In the genomic region with DNA sequence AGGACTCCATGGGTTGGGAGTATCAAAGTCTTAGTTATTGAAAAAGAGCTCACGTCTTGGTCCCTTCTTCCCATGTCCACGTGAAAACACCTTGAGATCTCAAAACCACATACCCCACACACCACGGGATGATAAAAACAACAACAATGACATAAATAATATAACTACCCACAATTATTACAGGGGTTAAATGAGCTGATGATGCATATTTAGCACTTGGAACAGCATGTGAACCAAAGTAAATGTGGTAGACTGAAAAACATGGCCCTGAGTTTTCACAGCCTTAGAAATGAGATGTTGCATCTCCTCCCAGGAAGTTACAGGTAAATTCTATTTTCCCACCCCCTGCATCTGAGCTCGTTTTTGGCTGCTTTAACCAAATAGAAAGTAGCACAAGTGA, we compare ENCODE assay signal across 24 cellular contexts.
DNase-seq lines count a peak whose midpoint lies in the region; ATAC-seq, FAIRE-seq and TF ChIP-seq lines count a peak whose summit lies in the region.
"Had no signal": no experiment of that assay in that cellular context is flagged by ENCODE, and none has a peak within 500 bp of the region (broad histone marks: within the 10 kb centered on the region; RNA-seq: fewer than 3 reads in every experiment).

No MANE protein-coding gene starts in this region.

- TF ChIP-seq POLR2A in HepG2 (IDR thresholded peaks at IDR 0.05; ENCODE audit: insufficient read depth in 1 of 2, low read depth in 2 of 2, low read length in 2 of 2) (no peak), right lobe of liver (IDR thresholded peaks at IDR 0.05) (no peak), IMR-90 (IDR thresholded peaks at IDR 0.05; ENCODE audit: low read depth, low read length) (no peak), H1 (IDR thresholded peaks at IDR 0.05; ENCODE audit: control extremely low read depth in 1 of 2, low read depth in 2 of 2, low read length in 2 of 2) (no peak)

- H3K9me1 ChIP-seq in IMR-90 (ENCODE audit: insufficient read depth, low read length), result no peaks in the 10 kb centered on the region

- H4K8ac ChIP-seq in IMR-90 (ENCODE audit: low read depth in 2 of 2, low read length in 2 of 2) (no peak overlapping the region), H1 (ENCODE audit: extremely low read depth, insufficient read depth, low read length) (no peak overlapping the region)

- H4K5ac ChIP-seq in IMR-90 (ENCODE audit: low read depth, low read length), result no peak overlapping the region
- no peak overlapping the region for H4K5ac ChIP-seq in H1 (ENCODE audit: insufficient read length, low read depth, low read length)

- CTCF ChIA-PET in HepG2 (lab: Yijun Ruan, JAX; ENCODE audit: low intra/inter-chr PET ratio, low total read pairs) (no interaction called here), IMR-90 (lab: Yijun Ruan, JAX) (no interaction called here), H1 (lab: Charles Lee; ENCODE audit: partially characterized antibody) (interaction anchor here (1.0 to 1.1 kb wide), 3 partner anchors 17 to 398 kb away, joined by 3 read pairs; no protein-coding TSS in a partner anchor)

- in situ Hi-C loops in HepG2 (cut with HindIII; ENCODE audit: extremely low pct_ligation_motif_present, low pct_unique_long_range_greater_than_20kb) (no loop called here), IMR-90 (cut with MboI; ENCODE audit: low sequenced_read_pairs) (no loop called here)

- H4K91ac ChIP-seq in IMR-90 (ENCODE audit: insufficient read depth, low read depth, low read length), result no peak overlapping the region
- H4K91ac ChIP-seq in H1 (replicated peaks; ENCODE audit: insufficient read length, low read length), result no peak overlapping the region

- H3K27ac ChIP-seq in HepG2 (ENCODE audit: extremely low read length, insufficient read depth, low read length) (no peak overlapping the region), right lobe of liver (no peak overlapping the region), IMR-90 (ENCODE audit: insufficient read depth, low read length) (no peak overlapping the region), H1 (ENCODE audit: low read depth, low read length) (no peak overlapping the region)
- H3K27ac ChIP-seq: 22Rv1, BLaER1 had no signal

- ATAC-seq in HepG2 (no peak), right lobe of liver (no peak), IMR-90 (ENCODE audit: low read depth) (no peak)
- ATAC-seq: GM12878 had no signal

- H3K9me3 ChIP-seq in HepG2 (ENCODE audit: low read length) (no peaks in the 10 kb centered on the region), right lobe of liver (no peaks in the 10 kb centered on the region), IMR-90 (ENCODE audit: control insufficient read depth, insufficient read depth, low read length) (0 out of 2 replicates have a peak, but pooled peaks cover 3% of the 10 kb centered on the region), H1 (ENCODE audit: insufficient read depth in 2 of 2, low read depth in 1 of 2, low read length in 1 of 2) (no peaks in the 10 kb centered on the region)
- H3K9me3 ChIP-seq: BE2C had no signal

- H3K4me3 ChIP-seq in HepG2 (replicated peaks in 1 of 3; ENCODE audit: insufficient read depth in 1 of 3, low read depth in 2 of 3, low read length in 3 of 3), result no peak overlapping the region
- no peak overlapping the region for H3K4me3 ChIP-seq in right lobe of liver
- H3K4me3 ChIP-seq in IMR-90 (ENCODE audit: insufficient read depth, low read depth, low read length), result no peak overlapping the region
- H3K4me3 ChIP-seq in H1 (ENCODE audit: extremely low read depth in 1 of 4, insufficient read depth in 2 of 4, low read depth in 3 of 4, low read length in 4 of 4), result no peak overlapping the region
- H3K4me3 ChIP-seq: BLaER1, GM12878 had no signal

- H3K4ac ChIP-seq in IMR-90 (ENCODE audit: low read depth, low read length) (no peak overlapping the region), H1 (replicated peaks; ENCODE audit: insufficient read length, low read depth, low read length) (no peak overlapping the region)

- no peak overlapping the region for H2AFZ ChIP-seq in HepG2 (ENCODE audit: low read length)
- H2AFZ ChIP-seq in IMR-90 (replicated peaks; ENCODE audit: low read length, poor library complexity), result no peak overlapping the region
- no peak overlapping the region for H2AFZ ChIP-seq in H1 (ENCODE audit: low read length)

- H2BK12ac ChIP-seq in H1 (ENCODE audit: low read depth, low read length), result no peak overlapping the region

- H3K4me2 ChIP-seq in HepG2 (ENCODE audit: low read depth, low read length) (no peak overlapping the region), IMR-90 (ENCODE audit: low read depth, low read length) (no peak overlapping the region), H1 (ENCODE audit: insufficient read depth in 1 of 2, low read depth in 2 of 2, low read length in 2 of 2) (no peak overlapping the region)
- H3K4me2 ChIP-seq: BLaER1 had no signal

- TF ChIP-seq RAD21 in HepG2 (CRISPR knock-in tag; IDR thresholded peaks at IDR 0.05) (no peak), IMR-90 (IDR thresholded peaks at IDR 0.05; ENCODE audit: low read length) (no peak), H1 (IDR thresholded peaks at IDR 0.05 in 1 of 2, conservative IDR thresholded peaks at IDR 0.05 in 1 of 2; ENCODE audit: low read depth in 2 of 2, low read length in 2 of 2) (no peak)

- POLR2A ChIA-PET in HepG2 (lab: Yijun Ruan, JAX) (no interaction called here), IMR-90 (lab: Charles Lee; ENCODE audit: unreplicated experiment) (interaction anchor here (0.7 kb wide), 1 partner anchor 14 kb away, joined by 3 read pairs; no protein-coding TSS in a partner anchor), H1 (lab: Charles Lee; ENCODE audit: partially characterized antibody) (no interaction called here)

- no peak for TF ChIP-seq EP300 in HepG2 (IDR thresholded peaks at IDR 0.05; ENCODE audit: low read depth in 2 of 2, low read length in 2 of 2)
- no peak for TF ChIP-seq EP300 in HepG2 (CRISPR knock-in tag; IDR thresholded peaks at IDR 0.05; ENCODE audit: borderline replicate concordance)
- TF ChIP-seq EP300 in H1 (IDR thresholded peaks at IDR 0.05; ENCODE audit: borderline replicate concordance in 1 of 2, low read depth in 2 of 2, low read length in 2 of 2), result no peak

- H4K20me1 ChIP-seq in HepG2 (ENCODE audit: insufficient read depth, low read length) (no peaks in the 10 kb centered on the region), IMR-90 (ENCODE audit: insufficient read depth, low read length) (no peaks in the 10 kb centered on the region), H1 (replicated peaks in 1 of 2; ENCODE audit: control insufficient read depth in 1 of 2, insufficient read depth in 2 of 2, low read length in 2 of 2) (no peaks in the 10 kb centered on the region)
- H4K20me1 ChIP-seq: BLaER1 had no signal

- H3K27me3 ChIP-seq in HepG2 (ENCODE audit: control insufficient read depth in 1 of 2, insufficient read depth in 2 of 2, low read length in 2 of 2), result peaks cover 0 to 10% of the 10 kb centered on the region in 2 experiments; a peak in 1 of 5 replicates
- H3K27me3 ChIP-seq in right lobe of liver, result no peaks in the 10 kb centered on the region
- peaks cover 27% of the 10 kb centered on the region for H3K27me3 ChIP-seq in IMR-90 (ENCODE audit: control insufficient read depth, insufficient read depth, low read length)
- no peaks in the 10 kb centered on the region for H3K27me3 ChIP-seq in H1 (replicated peaks in 1 of 4; ENCODE audit: control insufficient read depth in 3 of 4, extremely low read depth in 1 of 4, insufficient read depth in 3 of 4, low read length in 3 of 4)
- H3K27me3 ChIP-seq: BE2C, BLaER1 had no signal

- H3K79me1 ChIP-seq in IMR-90 (ENCODE audit: low read depth in 1 of 2, low read length in 2 of 2), result no peaks in the 10 kb centered on the region
- no peaks in the 10 kb centered on the region for H3K79me1 ChIP-seq in H1 (ENCODE audit: low read depth, low read length)

- WGBS in HepG2 (ENCODE audit: low lambda C conversion rate), result 21% methylated on average over 4 of the region's 4 CpGs
- 57% methylated on average over 4 of the region's 4 CpGs for WGBS in right lobe of liver (ENCODE audit: insufficient coverage, low coverage, low lambda C conversion rate, missing lambda C conversion rate)
- WGBS in IMR-90 (ENCODE audit: extremely low coverage in 2 of 2, insufficient read length in 1 of 2), 2 experiments, result no CpG with 5 or more reads among the region's 4 CpGs
- 81% methylated on average over 4 of the region's 4 CpGs; no CpG with 5 or more reads in 1 of the 2 experiments for WGBS in H1 (ENCODE audit: extremely low coverage in 1 of 2, insufficient coverage in 1 of 2, insufficient read length in 1 of 2, insufficient replicate concordance in 2 of 2, low coverage in 1 of 2, low lambda C conversion rate in 2 of 2, missing lambda C conversion rate in 1 of 2), 2 experiments

- H2BK15ac ChIP-seq in IMR-90 (ENCODE audit: low read depth, low read length) (no peak overlapping the region), H1 (ENCODE audit: low read length) (no peak overlapping the region)

- FAIRE-seq in HepG2 (lab: Jason Lieb, UNC) (no peak), H1 (lab: Jason Lieb, UNC) (no peak), GM19239 (lab: Jason Lieb, UNC) (no peak)
- FAIRE-seq: GM12878, GM12892, GM18507 had no signal

- H3K79me2 ChIP-seq in HepG2 (ENCODE audit: insufficient read depth, low read length) (no peaks in the 10 kb centered on the region), H1 (ENCODE audit: control insufficient read depth in 1 of 2, insufficient read depth in 2 of 2, low read length in 2 of 2) (no peaks in the 10 kb centered on the region)

- H2AK5ac ChIP-seq in IMR-90 (ENCODE audit: low read depth, low read length), result no peak overlapping the region
- H2AK5ac ChIP-seq in H1 (ENCODE audit: low read depth, low read length), result no peak overlapping the region

- no peak for DNase-seq in HepG2 (ENCODE audit: low spot score)
- no peak for DNase-seq in right lobe of liver
- no peak for DNase-seq in IMR-90
- no peak for DNase-seq in H1 (ENCODE audit: low read depth in 1 of 2, low spot score in 2 of 2)
- no peak for DNase-seq in GM19239 (ENCODE audit: insufficient read length, low spot score)
- DNase-seq in stimulated activated CD8-positive, alpha-beta memory T cell treated with anti-CD3 and anti-CD28 coated beads, Interleukin-4, amount 100 ng/mL, for 48 hours, result no peak
- DNase-seq: ACHN; BE2C; C1 segment of cervical spinal cord; CD4-positive, alpha-beta memory T cell; CD4-positive, CD25-positive, alpha-beta regulatory T cell; CD8-positive, alpha-beta memory T cell; COR-L47; DMS 273 treated with DMSO at 0.1 percent for 48 hours; DMS153; DMS53; DMS79; DND-41; GDM1 had no signal

- H3K18ac ChIP-seq in IMR-90 (ENCODE audit: low read depth, low read length) (no peak overlapping the region), H1 (ENCODE audit: extremely low read depth, low read length) (no peak overlapping the region)

- H3K23ac ChIP-seq in IMR-90 (ENCODE audit: low read depth, low read length), result no peak overlapping the region
- no peak overlapping the region for H3K23ac ChIP-seq in H1 (ENCODE audit: insufficient read length)

- H2BK5ac ChIP-seq in IMR-90 (ENCODE audit: low read depth, low read length, poor library complexity, severe bottlenecking) (no peak overlapping the region), H1 (ENCODE audit: low read depth, low read length) (peak overlapping the region; percentile 52; the same call in 1 of the 2 replicates)

- H3K56ac ChIP-seq in IMR-90 (ENCODE audit: extremely low read depth, insufficient read depth, low read length) (no peak overlapping the region), H1 (replicated peaks; ENCODE audit: insufficient read length, low read depth, low read length) (no peak overlapping the region)

- dilution Hi-C loops in IMR-90 (cut with HindIII; ENCODE audit: low sequenced_read_pairs, unreplicated experiment), result no loop called here

- no peak overlapping the region for H3K14ac ChIP-seq in IMR-90 (replicated peaks; ENCODE audit: low read depth, low read length)
- H3K14ac ChIP-seq in H1 (ENCODE audit: insufficient read length), result no peak overlapping the region

- no peaks in the 10 kb centered on the region for H3K4me1 ChIP-seq in HepG2 (ENCODE audit: insufficient read depth, low read length)
- no peaks in the 10 kb centered on the region for H3K4me1 ChIP-seq in right lobe of liver
- H3K4me1 ChIP-seq in IMR-90 (ENCODE audit: control insufficient read depth, insufficient read depth, low read length), result no peaks in the 10 kb centered on the region
- H3K4me1 ChIP-seq in H1 (replicated peaks in 1 of 4; ENCODE audit: control insufficient read depth in 3 of 4, insufficient read depth in 4 of 4, low read length in 3 of 4), result peaks cover 0 to 4% (median 1%) of the 10 kb centered on the region in 4 experiments; a peak in 3 of 7 replicates
- H3K4me1 ChIP-seq: BE2C, BLaER1 had no signal

- TF ChIP-seq CTCF in HepG2 (CRISPR knock-in tag; IDR thresholded peaks at IDR 0.05), result no peak
- no peak for TF ChIP-seq CTCF in right lobe of liver (IDR thresholded peaks at IDR 0.05)
- TF ChIP-seq CTCF in IMR-90 (conservative IDR thresholded peaks at IDR 0.05; ENCODE audit: low read depth, low read length), result no peak
- no peak for TF ChIP-seq CTCF in H1 (IDR thresholded peaks at IDR 0.05; ENCODE audit: control extremely low read depth in 1 of 3, insufficient read depth in 1 of 3, low read depth in 1 of 3, low read length in 3 of 3)

- no peak overlapping the region for H3K9ac ChIP-seq in HepG2 (ENCODE audit: insufficient read depth, low read depth, low read length)
- H3K9ac ChIP-seq in IMR-90 (ENCODE audit: low read depth, low read length), result no peak overlapping the region
- no peak overlapping the region for H3K9ac ChIP-seq in H1 (replicated peaks in 1 of 4; ENCODE audit: extremely low read depth in 1 of 4, low read depth in 3 of 4, low read length in 3 of 4)
- H3K9ac ChIP-seq: BLaER1 had no signal

- BruUV-seq in HepG2 (replicated peaks; lab: Mats Ljungman, UMichigan), result no TSS peak
- no TSS peak for BruUV-seq in IMR-90 (replicated peaks; lab: Mats Ljungman, UMichigan)

- H3K36me3 ChIP-seq in HepG2 (replicated peaks in 1 of 2; ENCODE audit: control insufficient read depth in 1 of 2, insufficient read depth in 2 of 2, low read length in 2 of 2) (no peaks in the 10 kb centered on the region), right lobe of liver (no peaks in the 10 kb centered on the region), IMR-90 (ENCODE audit: control insufficient read depth, insufficient read depth, low read length) (no peaks in the 10 kb centered on the region), H1 (ENCODE audit: control insufficient read depth in 2 of 4, insufficient read depth in 4 of 4, low read length in 3 of 4) (no peaks in the 10 kb centered on the region)
- H3K36me3 ChIP-seq: BE2C, BLaER1 had no signal

- H2AK9ac ChIP-seq in IMR-90 (replicated peaks; ENCODE audit: low read depth, low read length, poor library complexity), result no peak overlapping the region

- H2BK120ac ChIP-seq in IMR-90 (ENCODE audit: low read depth, low read length) (no peak overlapping the region), H1 (replicated peaks; ENCODE audit: low read depth, low read length) (no peak overlapping the region)

- intact Hi-C loops in HepG2 (cut with micrococcal nuclease; ENCODE audit: unreplicated experiment) (no loop called here), right lobe of liver (cut with DNase I) (no loop called here), IMR-90 (cut with micrococcal nuclease) (no loop called here)

- H2BK20ac ChIP-seq in IMR-90 (ENCODE audit: low read depth, low read length) (no peak overlapping the region), H1 (ENCODE audit: low read length) (0 out of 2 replicates have a peak overlapping the region, but pooled peaks have one; percentile 25)

- H3K23me2 ChIP-seq in H1 (ENCODE audit: low read depth, low read length), result no peaks in the 10 kb centered on the region
